Comparison of ENCODE assay signal across 8 cellular contexts in genomic region chr1:151340870-151341754, GRCh38. TPM values are rescaled to one million over a fixed set of nuclear protein-coding genes. Genes with fewer than 3 reads are reported as not detected.
DNase-seq lines count a peak whose midpoint lies in the region; ATAC-seq and TF ChIP-seq lines count a peak whose summit lies in the region.

No MANE protein-coding gene starts in this region.

- peaks cover 9 to 37% (median 25%) of the 10 kb centered on the region in 4 donors for H3K36me3 ChIP-seq in sigmoid colon

- H3K4me3 ChIP-seq in sigmoid colon = no peak overlapping the region

- intact Hi-C loops in sigmoid colon (cut with DNase I) = loop anchor here (1.0 to 2.0 kb wide), 3 partner anchors 14 to 146 kb away; partner anchors contain the start of gene PI4KB

- no peak for TF ChIP-seq POLR2A in sigmoid colon (IDR thresholded peaks at IDR 0.05)

- peak overlapping the region; percentile 33 to 55 (median 48) for H3K27ac ChIP-seq in sigmoid colon

- WGBS in sigmoid colon, 2 donors = 26 to 35% methylated on average over 7 of the region's 7 CpGs

- no peaks in the 10 kb centered on the region for H3K27me3 ChIP-seq in sigmoid colon

- no peak for TF ChIP-seq EP300 in sigmoid colon (IDR thresholded peaks at IDR 0.05)

- DNase-seq in Ammon's horn (ENCODE audit: low spot score) (peak; percentile 94), NCI-H1436 (lab: John Stamatoyannopoulos, UW) (peak; percentile 71), SKM-1 treated with dmso at 0.1 percent for 144 hours (lab: John Stamatoyannopoulos, UW; ENCODE audit: unreplicated experiment) (peak; percentile 94), astrocyte of the hippocampus (ENCODE audit: low read depth, low spot score) (peak; percentile 90), hepatic stellate cell (ENCODE audit: low spot score) (peak; percentile 60), sigmoid colon (no peak)

- peaks cover 0 to 10% (median 7%) of the 10 kb centered on the region in 4 donors for H3K4me1 ChIP-seq in sigmoid colon

- peak; percentile 66 to 73 (median 70) for TF ChIP-seq CTCF in sigmoid colon (IDR thresholded peaks at IDR 0.05)

- ATAC-seq in GM19452 (IDR thresholded peaks at IDR 0.05; ENCODE audit: unreplicated experiment) (peak; percentile 56), GM21526 (IDR thresholded peaks at IDR 0.05; ENCODE audit: low FRiP score, unreplicated experiment) (no peak)

- H3K9me3 ChIP-seq in sigmoid colon = no peaks in the 10 kb centered on the region

RNA-seq across cellular contexts. Expression of gene RFX5, which starts 5.9 kb away (rescaled TPM):
- total RNA-seq in sigmoid colon = 10 to 100 TPM; 39.6 to 67.9 (median 56.1) TPM
- polyA plus RNA-seq in sigmoid colon = 10 to 100 TPM; 12.0 to 46.6 (median 20.6) TPM

RNA-seq across cellular contexts. Expression of gene PI4KB, which starts 13.9 kb away (rescaled TPM):
- 10 to 100 TPM; 57.6 to 75.2 (median 62.4) TPM for total RNA-seq in sigmoid colon
- polyA plus RNA-seq in sigmoid colon = 10 to 100 TPM; 25.2 to 42.0 (median 25.7) TPM

RNA-seq across cellular contexts. Expression of gene SELENBP1, which starts 31.4 kb away (rescaled TPM):
- total RNA-seq in sigmoid colon = 100 to 1,000 TPM in 3 of 4 donors, 10 to 100 TPM in 1; 95.8 to 142 (median 127) TPM
- 1,000 to 10,000 TPM in 1 of 3 donors, 100 to 1,000 TPM in 2; 787 to 1,051 (median 895) TPM for polyA plus RNA-seq in sigmoid colon

RNA-seq across cellular contexts. Expression of gene PSMB4, which starts 58.3 kb away (rescaled TPM):
- total RNA-seq in sigmoid colon = 100 to 1,000 TPM; 237 to 277 (median 249) TPM
- polyA plus RNA-seq in sigmoid colon = 100 to 1,000 TPM; 321 to 362 (median 338) TPM

RNA-seq across cellular contexts. Expression of gene ZNF687, which starts 59.0 kb away (rescaled TPM):
- total RNA-seq in sigmoid colon = 10 to 100 TPM; 17.6 to 24.2 (median 18.3) TPM
- 10 to 100 TPM in 2 of 3 donors, 1 to 10 TPM in 1; 6.6 to 16.6 (median 10.4) TPM for polyA plus RNA-seq in sigmoid colon
